Comparison of ENCODE assay signal across 3 cellular contexts in the genomic region with DNA sequence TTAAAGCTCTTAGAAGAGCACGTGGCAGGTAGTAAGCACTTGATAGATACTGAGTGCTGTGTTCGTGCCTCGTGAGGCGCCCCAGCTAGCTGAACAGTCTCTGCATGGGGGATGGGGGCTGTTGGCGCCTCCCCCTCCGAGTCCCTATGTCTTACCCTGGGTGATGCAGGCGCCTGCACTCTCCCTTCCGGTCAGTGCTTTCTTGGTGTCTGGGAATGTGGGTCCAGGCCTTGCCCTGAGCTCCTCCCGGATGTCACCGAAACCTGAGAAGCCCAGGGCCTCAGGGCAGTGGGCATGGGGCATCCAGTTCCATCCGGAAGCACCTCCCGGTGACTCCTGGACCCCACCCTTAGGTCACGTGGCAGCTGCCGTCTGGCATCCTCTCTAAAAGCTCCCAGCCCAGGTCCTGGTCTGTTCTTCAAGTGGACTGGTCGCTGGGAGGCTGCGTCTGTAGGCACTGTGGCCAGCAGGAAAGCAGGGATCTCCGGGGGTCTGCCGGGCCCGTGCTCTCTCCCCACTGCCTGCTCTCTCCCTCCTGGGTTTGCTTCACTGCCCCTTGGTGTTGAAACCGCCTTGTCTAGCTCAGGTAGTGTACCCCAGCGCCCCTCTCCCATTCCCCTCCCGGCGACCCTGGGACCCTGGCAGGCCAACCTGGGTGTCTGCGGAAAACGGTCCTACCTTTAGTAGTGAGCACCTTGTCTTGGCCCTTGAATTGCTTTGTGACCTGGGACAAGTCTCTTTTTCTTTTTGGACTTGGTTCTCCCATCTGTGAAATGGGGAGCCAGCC. TPM values are rescaled to one million over a fixed set of nuclear protein-coding genes. Genes with fewer than 3 reads are reported as not detected.
"Had no signal": no experiment of that assay in that cellular context is flagged by ENCODE, and none has a peak within 500 bp of the region (broad histone marks: within the 10 kb centered on the region; RNA-seq: fewer than 3 reads in every experiment).

No MANE protein-coding gene starts in this region.

RNA-seq across cellular contexts. Expression of a gene that starts 34.9 kb away (rescaled TPM):
- total RNA-seq: activated CD4-positive, alpha-beta memory T cell treated with anti-CD3 and anti-CD28 coated beads for 36 hours; activated naive CD8-positive, alpha-beta T cell treated with anti-CD3 and anti-CD28 coated beads, Interleukin-2, amount 10 ng/mL, durations not matched to agents 7 days and 5 days; naive thymus-derived CD8-positive, alpha-beta T cell had no signal
